In genomic region chr19:16897572-16898056, GRCh38 we compare ENCODE assay signal across 8 cellular contexts. TPM values are rescaled to one million over a fixed set of nuclear protein-coding genes. Genes with fewer than 3 reads are reported as not detected.
DNase-seq lines count a peak whose midpoint lies in the region; ATAC-seq and TF ChIP-seq lines count a peak whose summit lies in the region.

No MANE protein-coding gene starts in this region.

- intact Hi-C loops in body of pancreas (cut with DNase I) (no loop called here), left lung (cut with DNase I) (no loop called here)

- TF ChIP-seq CTCF in body of pancreas (IDR thresholded peaks at IDR 0.05): no peak
- TF ChIP-seq CTCF in left lung (IDR thresholded peaks at IDR 0.05): no peak

- WGBS in body of pancreas, 2 donors: 7 to 8% methylated on average over 24 to 34 of the region's 57 CpGs
- WGBS in thymus: 4% methylated on average over 57 of the region's 57 CpGs

- TF ChIP-seq POLR2A in body of pancreas (IDR thresholded peaks at IDR 0.05): peak in 2 of 3 donors; percentile 31 to 36

- H3K36me3 ChIP-seq in body of pancreas (replicated peaks in 1 of 2; ENCODE audit: insufficient read depth in 1 of 2, low read depth in 2 of 2) (no peaks in the 10 kb centered on the region), left lung (peaks cover 0 to 6% of the 10 kb centered on the region in 2 donors), thymus (ENCODE audit: control insufficient read depth, insufficient read depth) (no peaks in the 10 kb centered on the region)

- H3K27me3 ChIP-seq in body of pancreas: no peaks in the 10 kb centered on the region
- peaks cover 0 to 39% of the 10 kb centered on the region in 2 donors for H3K27me3 ChIP-seq in left lung
- H3K27me3 ChIP-seq in thymus (ENCODE audit: control insufficient read depth, insufficient read depth): peaks cover 34% of the 10 kb centered on the region

- H3K4me1 ChIP-seq in body of pancreas (peaks cover 11% of the 10 kb centered on the region), left lung (peaks cover 0 to 20% of the 10 kb centered on the region in 2 donors), thymus (ENCODE audit: control insufficient read depth, insufficient read depth, low read length) (peaks cover 7% of the 10 kb centered on the region)

- H3K4me3 ChIP-seq in body of pancreas (peak overlapping the region; percentile 21 to 30), left lung (peak overlapping the region; percentile 42 to 52), thymus (ENCODE audit: low read length) (peak overlapping the region; percentile 34)

- DNase-seq in body of pancreas (peak in 3 of 4 donors; percentile 37 to 64 (median 44)), left lung (peak in 1 of 2 donors; percentile 87), NCI-H748 treated with DMSO at 0.1 percent for 48 hours (lab: John Stamatoyannopoulos, UW) (no peak), NCI-H2029 (lab: John Stamatoyannopoulos, UW) (no peak)

- H3K27ac ChIP-seq in body of pancreas (peak overlapping the region in 2 of 4 donors; percentile 55 to 79), left lung (peak overlapping the region; percentile 56 to 69), thymus (ENCODE audit: low read depth) (peak overlapping the region; percentile 75)

- ATAC-seq in GM18907 (IDR thresholded peaks at IDR 0.05; ENCODE audit: unreplicated experiment) (peak; percentile 25), HG03196 (IDR thresholded peaks at IDR 0.05; ENCODE audit: unreplicated experiment) (peak; percentile 8), body of pancreas (peak; percentile 25), left lung (no peak), HG03521 (IDR thresholded peaks at IDR 0.05; ENCODE audit: unreplicated experiment) (no peak)

- H3K9me3 ChIP-seq in body of pancreas: no peaks in the 10 kb centered on the region
- H3K9me3 ChIP-seq in left lung: no peaks in the 10 kb centered on the region
- no peaks in the 10 kb centered on the region for H3K9me3 ChIP-seq in thymus (ENCODE audit: control insufficient read depth)

RNA-seq across cellular contexts. Expression of gene F2RL3, which starts 8.8 kb away (rescaled TPM):
- total RNA-seq in body of pancreas (1 to 10 TPM; 1.6 to 2.1 TPM), left lung (10 to 100 TPM in 1 of 2 donors, 1 to 10 TPM in 1; 3.1 to 14.8 TPM)
- 1.9 TPM for polyA plus RNA-seq in thymus

Comparison
In these comparisons a context has a peak if more than half of its experiments do, and no peak if none do; other contexts are left out.
1. ATAC-seq: peak in GM18907 (single experiment), HG03196 (single experiment) and body of pancreas (single experiment); none in left lung (single experiment) and HG03521 (single experiment).
2. DNase-seq: peak in body of pancreas (3 of 4); none in NCI-H748 treated with DMSO at 0.1 percent for 48 hours (single experiment) and NCI-H2029 (single experiment).
3. Peak in every context shown above with its lines, with median percentiles within 50 percentile points of each other: H3K4me3 ChIP-seq.